Comparison of ENCODE assay signal across 31 cellular contexts in genomic region chr19:11102944-11103343, GRCh38. TPM values are rescaled to one million over a fixed set of nuclear protein-coding genes. Genes with fewer than 3 reads are reported as not detected.
DNase-seq lines count a peak whose midpoint lies in the region; ATAC-seq, FAIRE-seq and TF ChIP-seq lines count a peak whose summit lies in the region.
"Had no signal": no experiment of that assay in that cellular context is flagged by ENCODE, and none has a peak within 500 bp of the region (broad histone marks: within the 10 kb centered on the region; RNA-seq: fewer than 3 reads in every experiment).

No MANE protein-coding gene starts in this region.

- no peak overlapping the region for H4K91ac ChIP-seq in trophoblast cell (ENCODE audit: low read depth, low read length)

- H3K4me2 ChIP-seq in K562 (ENCODE audit: insufficient read depth, low read length) (no peak overlapping the region), trophoblast cell (ENCODE audit: low read length) (no peak overlapping the region)

- no peak overlapping the region for H4K8ac ChIP-seq in trophoblast cell (ENCODE audit: low read depth, low read length)

- TF ChIP-seq RAD21 in K562 (CRISPR knock-in tag; conservative IDR thresholded peaks at IDR 0.05 in 1 of 2, IDR thresholded peaks at IDR 0.05 in 1 of 2): no peak

- POLR2A ChIA-PET in K562 (lab: Yijun Ruan, JAX): interaction anchor here (2.3 to 4.4 kb wide), 2 partner anchors 10 to 14 kb away, joined by 8 to 54 read pairs; partner anchors contain the start of gene LDLR

- H2BK120ac ChIP-seq in trophoblast cell (ENCODE audit: insufficient read depth, low read length, poor library complexity): no peak overlapping the region

- no peak overlapping the region for H2AK5ac ChIP-seq in trophoblast cell (ENCODE audit: low read length)

- no peak overlapping the region for H2BK5ac ChIP-seq in trophoblast cell (ENCODE audit: low read depth, low read length, poor library complexity)

- H3K79me2 ChIP-seq in K562 (ENCODE audit: control insufficient read depth, insufficient read depth, low read length) (peaks cover 84% of the 10 kb centered on the region), trophoblast cell (ENCODE audit: control insufficient read depth, insufficient read depth, low read length, poor library complexity) (peaks cover 2% of the 10 kb centered on the region)
- H3K79me2 ChIP-seq: parathyroid adenoma had no signal

- peak; percentile 17 for DNase-seq in H7
- no peak for DNase-seq in K562 (ENCODE audit: extremely low read depth in 1 of 4, low spot score in 3 of 4)
- no peak for DNase-seq in left lung
- DNase-seq in trophoblast cell: no peak
- no peak for DNase-seq in T-helper 9 cell
- DNase-seq in NCI-H2171 treated with DMSO at 0.1 percent for 48 hours (lab: John Stamatoyannopoulos, UW): no peak
- DNase-seq in OCI-M2 (lab: John Stamatoyannopoulos, UW; ENCODE audit: unreplicated experiment): no peak
- DNase-seq in SKM-1 treated with dmso at 0.1 percent for 144 hours (lab: John Stamatoyannopoulos, UW; ENCODE audit: unreplicated experiment): no peak
- DNase-seq: activated CD4-positive, alpha-beta T cell treated with anti-CD3 and anti-CD28 coated beads for 48 hours; activated naive CD8-positive, alpha-beta T cell treated with anti-CD3 and anti-CD28 coated beads for 36 hours; BE2C; CD8-positive, alpha-beta memory T cell; central memory CD4-positive, alpha-beta T cell; DMS53; foreskin melanocyte; HCEC 1CT; Kasumi-1; kidney; NCI-H1436; NCI-H345; NCI-H748 treated with DMSO at 0.1 percent for 48 hours; SJCRH30; stimulated activated naive CD8-positive, alpha-beta T cell treated with anti-CD3 and anti-CD28 coated beads, Interleukin-15, amount 100 ng/mL, for 72 hours; thyroid gland; WERI-Rb-1 had no signal

- H3K9me3 ChIP-seq in K562 (replicated peaks; ENCODE audit: control insufficient read depth, insufficient read depth, low read depth, low read length) (no peaks in the 10 kb centered on the region), left lung (no peaks in the 10 kb centered on the region), trophoblast cell (ENCODE audit: insufficient read depth, low read depth, low read length) (no peaks in the 10 kb centered on the region)
- H3K9me3 ChIP-seq: ascending aorta, BE2C, esophagus muscularis mucosa, SJCRH30, thyroid gland had no signal

- WGBS in K562 (ENCODE audit: insufficient coverage, low coverage, missing lambda C conversion rate): 96% methylated on average over 15 of the region's 16 CpGs
- no CpG with 5 or more reads among the region's 16 CpGs for WGBS in trophoblast cell (ENCODE audit: extremely low coverage, insufficient coverage, insufficient read length)

- intact Hi-C loops in K562 (cut with micrococcal nuclease): no loop called here
- intact Hi-C loops in left lung (cut with DNase I): no loop called here

- no peak for ATAC-seq in K562
- peak; percentile 10 for ATAC-seq in left lung
- ATAC-seq: stimulated activated naive CD8-positive, alpha-beta T cell treated with anti-CD3 and anti-CD28 coated beads, Interleukin-15, amount 100 ng/mL, for 72 hours had no signal

- no TSS peak for BruUV-seq in K562 (replicated peaks; lab: Mats Ljungman, UMichigan)

- H3K27me3 ChIP-seq in H7 (ENCODE audit: control insufficient read depth, insufficient read depth, low read length) (no peaks in the 10 kb centered on the region), K562 (ENCODE audit: control insufficient read depth in 2 of 2, insufficient read depth in 2 of 2, low read length in 2 of 2) (no peaks in the 10 kb centered on the region), left lung (no peaks in the 10 kb centered on the region), trophoblast cell (ENCODE audit: insufficient read depth, low read length) (no peaks in the 10 kb centered on the region)
- H3K27me3 ChIP-seq: ascending aorta, BE2C, esophagus muscularis mucosa, SJCRH30, thyroid gland had no signal

- CTCF ChIA-PET in K562 (lab: Yijun Ruan, JAX; ENCODE audit: low intra/inter-chr PET ratio): no interaction called here

- TF ChIP-seq EP300 in K562 (IDR thresholded peaks at IDR 0.05; ENCODE audit: low read length): no peak

- no peak overlapping the region for H4K12ac ChIP-seq in trophoblast cell (ENCODE audit: low read depth, low read length)

- H3K4ac ChIP-seq in trophoblast cell (ENCODE audit: low read depth, low read length): no peak overlapping the region

- in situ Hi-C loops in K562 (cut with MboI): no loop called here

- H3K4me3 ChIP-seq in H7 (ENCODE audit: insufficient read depth, low read depth, low read length) (no peak overlapping the region), K562 (no peak overlapping the region), left lung (no peak overlapping the region), trophoblast cell (ENCODE audit: low read depth, low read length) (no peak overlapping the region)
- H3K4me3 ChIP-seq: ascending aorta, esophagus muscularis mucosa, lung, SJCRH30, thyroid gland had no signal

- no peak overlapping the region for H2BK12ac ChIP-seq in trophoblast cell (ENCODE audit: low read length)

- H3K18ac ChIP-seq in trophoblast cell (ENCODE audit: low read length): peak overlapping the region; percentile 33

- H4K20me1 ChIP-seq in K562 (replicated peaks; ENCODE audit: control insufficient read depth, insufficient read depth, low read length): peaks cover 50% of the 10 kb centered on the region

- no peak overlapping the region for H3K27ac ChIP-seq in K562 (ENCODE audit: extremely low read depth, low read depth, low read length)
- H3K27ac ChIP-seq in left lung: no peak overlapping the region
- H3K27ac ChIP-seq in trophoblast cell (ENCODE audit: low read depth, low read length): no peak overlapping the region
- H3K27ac ChIP-seq: ascending aorta, esophagus muscularis mucosa, parathyroid adenoma, SJCRH30, thyroid gland, WERI-Rb-1 had no signal

- no peak for FAIRE-seq in K562 (lab: Jason Lieb, UNC)
- FAIRE-seq: GM12892, kidney, RCC 7860 had no signal

- H3K23ac ChIP-seq in trophoblast cell (ENCODE audit: low read length): no peak overlapping the region

- TF ChIP-seq CTCF in K562 (IDR thresholded peaks at IDR 0.05 in 2 of 3, conservative IDR thresholded peaks at IDR 0.05 in 1 of 3; ENCODE audit: insufficient read depth in 2 of 3, low read depth in 1 of 3, low read length in 3 of 3): no peak
- no peak for TF ChIP-seq CTCF in left lung (IDR thresholded peaks at IDR 0.05)

- H2AFZ ChIP-seq in K562 (ENCODE audit: low read depth, low read length): no peak overlapping the region
- H2AFZ ChIP-seq in trophoblast cell (ENCODE audit: insufficient read depth, low read length, poor library complexity): no peak overlapping the region
- H2AFZ ChIP-seq: parathyroid adenoma had no signal

- no peaks in the 10 kb centered on the region for H3K79me1 ChIP-seq in trophoblast cell (ENCODE audit: low read length)

- no peak for TF ChIP-seq POLR2A in K562 (conservative IDR thresholded peaks at IDR 0.05)

- H3K4me1 ChIP-seq in K562 (replicated peaks in 1 of 2; ENCODE audit: control insufficient read depth in 2 of 2, insufficient read depth in 2 of 2, low read length in 2 of 2): peaks cover 0 to 12% of the 10 kb centered on the region in 2 experiments; a peak in 2 of 5 replicates
- H3K4me1 ChIP-seq in left lung: peaks cover 0 to 22% of the 10 kb centered on the region in 2 donors
- H3K4me1 ChIP-seq in trophoblast cell (ENCODE audit: control insufficient read depth in 1 of 2, insufficient read depth in 2 of 2, low read length in 2 of 2): no peaks in the 10 kb centered on the region
- H3K4me1 ChIP-seq: ascending aorta, BE2C, parathyroid adenoma, SJCRH30, thyroid gland had no signal

- peak overlapping the region in 1 of 2 experiments; percentile 55; a peak in 1 of 4 replicates for H3K9ac ChIP-seq in K562 (ENCODE audit: insufficient read depth in 1 of 2, low read depth in 2 of 2, low read length in 2 of 2)
- no peak overlapping the region for H3K9ac ChIP-seq in trophoblast cell (ENCODE audit: low read length)
- H3K9ac ChIP-seq: parathyroid adenoma had no signal

- no peak overlapping the region for H3K14ac ChIP-seq in trophoblast cell (ENCODE audit: low read length)

- H3K9me1 ChIP-seq in K562 (ENCODE audit: control insufficient read depth, insufficient read depth, low read length): peaks cover 10% of the 10 kb centered on the region

- peaks cover 50% of the 10 kb centered on the region for H3K36me3 ChIP-seq in H7 (replicated peaks; ENCODE audit: control insufficient read depth, insufficient read depth, low read length)
- H3K36me3 ChIP-seq in K562 (ENCODE audit: control insufficient read depth, insufficient read depth, low read length): peaks cover 96% of the 10 kb centered on the region
- peaks cover 0 to 97% of the 10 kb centered on the region in 2 donors for H3K36me3 ChIP-seq in left lung
- H3K36me3 ChIP-seq in trophoblast cell (ENCODE audit: control insufficient read depth in 1 of 2, insufficient read depth in 2 of 2, low read length in 2 of 2): peaks cover 67 to 77% of the 10 kb centered on the region in 2 experiments

RNA-seq across cellular contexts. Expression of gene LDLR, which starts 13.7 kb away (rescaled TPM):
- 144 and 158 TPM in 2 replicates for total RNA-seq in H7 (2014; rRNA removed; shearing (Covaris generic))
- 854 and 2,497 TPM in 2 replicates for total RNA-seq in K562 (2011; cell fraction: chromatin; rRNA removed; ENCODE audit: low replicate concordance)
- 1,644 and 1,749 TPM in 2 replicates for total RNA-seq in K562 (2011; cell fraction: nucleolus; rRNA removed)
- total RNA-seq in K562 (2011; cell fraction: nucleoplasm; rRNA removed): 955 and 1,119 TPM in 2 replicates
- total RNA-seq in K562 (2014; rRNA removed) (84.9 and 95.7 TPM in 2 replicates), K562 (2014; rRNA removed; fragmentation: Illumina TruSeq; extraction: Trizol) (47.0 and 56.0 TPM in 2 replicates), K562 (2015; rRNA removed; fragmentation: Illumina TruSeq; extraction: Trizol) (76.0 and 82.3 TPM in 2 replicates), K562 (2021) (114 and 121 TPM in 2 replicates), left lung (100 to 1,000 TPM; 212 to 310 TPM)
- polyA plus RNA-seq in K562 (2011; rRNA removed) (75.7 and 124 TPM in 2 replicates), K562 (2014; fragmentation: Illumina TruSeq; extraction: Trizol) (56.3 and 63.5 TPM in 2 replicates), K562 (2014; fragmentation: Nextera tagmentation; extraction: Ambion mirVana) (10 to 100 TPM; 19.9 to 28.4 TPM), K562 (2014; rRNA removed) (44.5 and 59.5 TPM in 2 replicates)
- 68.3 and 70.8 TPM in 2 replicates for polyA plus RNA-seq in K562 (2011; cell fraction: cytosol; rRNA removed)
- 163 and 213 TPM in 2 replicates for polyA plus RNA-seq in K562 (2011; cell fraction: nucleus; rRNA removed)
- 63.2 and 82.8 TPM in 2 replicates for polyA plus RNA-seq in K562 (2012)
- polyA minus RNA-seq in K562 (2011; rRNA and poly(A)+ RNA removed): 187 and 204 TPM in 2 replicates
- polyA minus RNA-seq in K562 (2011; cell fraction: cytosol; rRNA and poly(A)+ RNA removed): 172 and 211 TPM in 2 replicates
- polyA minus RNA-seq in K562 (2011; cell fraction: nucleus; rRNA and poly(A)+ RNA removed): 282 and 354 TPM in 2 replicates
- 105 and 112 TPM in 2 replicates for polyA plus RNA-seq in trophoblast cell (2013)

RNA-seq across cellular contexts. Expression of gene SPC24, which starts 52.6 kb away (rescaled TPM):
- 66.8 and 67.0 TPM in 2 replicates for total RNA-seq in H7 (2014; rRNA removed; shearing (Covaris generic))
- 42.4 and 88.4 TPM in 2 replicates for total RNA-seq in K562 (2011; cell fraction: chromatin; rRNA removed; ENCODE audit: low replicate concordance)
- 65.7 and 76.1 TPM in 2 replicates for total RNA-seq in K562 (2011; cell fraction: nucleolus; rRNA removed)
- total RNA-seq in K562 (2011; cell fraction: nucleoplasm; rRNA removed): 69.6 and 78.4 TPM in 2 replicates
- total RNA-seq in K562 (2014; rRNA removed) (154 and 188 TPM in 2 replicates), K562 (2014; rRNA removed; fragmentation: Illumina TruSeq; extraction: Trizol) (72.8 and 75.2 TPM in 2 replicates), K562 (2015; rRNA removed; fragmentation: Illumina TruSeq; extraction: Trizol) (82.0 and 82.5 TPM in 2 replicates), K562 (2021) (106 and 111 TPM in 2 replicates), left lung (10 to 100 TPM in 1 of 2 donors, 1 to 10 TPM in 1; 5.4 to 12.1 TPM)
- polyA plus RNA-seq in K562 (2011; rRNA removed) (44.3 and 52.6 TPM in 2 replicates), K562 (2014; fragmentation: Illumina TruSeq; extraction: Trizol) (39.1 and 41.6 TPM in 2 replicates), K562 (2014; fragmentation: Nextera tagmentation; extraction: Ambion mirVana) (10 to 100 TPM; 18.2 to 26.8 TPM), K562 (2014; rRNA removed) (60.9 and 66.7 TPM in 2 replicates)
- polyA plus RNA-seq in K562 (2011; cell fraction: cytosol; rRNA removed): 44.2 and 55.5 TPM in 2 replicates
- polyA plus RNA-seq in K562 (2011; cell fraction: nucleus; rRNA removed): 63.2 and 80.4 TPM in 2 replicates
- polyA plus RNA-seq in K562 (2012): 45.4 and 60.6 TPM in 2 replicates
- polyA minus RNA-seq in K562 (2011; rRNA and poly(A)+ RNA removed): 102 and 155 TPM in 2 replicates
- polyA minus RNA-seq in K562 (2011; cell fraction: cytosol; rRNA and poly(A)+ RNA removed): 81.5 and 101 TPM in 2 replicates
- polyA minus RNA-seq in K562 (2011; cell fraction: nucleus; rRNA and poly(A)+ RNA removed): 28.3 and 31.5 TPM in 2 replicates
- 9.0 and 11.0 TPM in 2 replicates for polyA plus RNA-seq in trophoblast cell (2013)
- polyA plus RNA-seq: CD8-positive, alpha-beta memory T cell had no signal
